ENCODE assay signal across 8 cellular contexts in the genomic region with DNA sequence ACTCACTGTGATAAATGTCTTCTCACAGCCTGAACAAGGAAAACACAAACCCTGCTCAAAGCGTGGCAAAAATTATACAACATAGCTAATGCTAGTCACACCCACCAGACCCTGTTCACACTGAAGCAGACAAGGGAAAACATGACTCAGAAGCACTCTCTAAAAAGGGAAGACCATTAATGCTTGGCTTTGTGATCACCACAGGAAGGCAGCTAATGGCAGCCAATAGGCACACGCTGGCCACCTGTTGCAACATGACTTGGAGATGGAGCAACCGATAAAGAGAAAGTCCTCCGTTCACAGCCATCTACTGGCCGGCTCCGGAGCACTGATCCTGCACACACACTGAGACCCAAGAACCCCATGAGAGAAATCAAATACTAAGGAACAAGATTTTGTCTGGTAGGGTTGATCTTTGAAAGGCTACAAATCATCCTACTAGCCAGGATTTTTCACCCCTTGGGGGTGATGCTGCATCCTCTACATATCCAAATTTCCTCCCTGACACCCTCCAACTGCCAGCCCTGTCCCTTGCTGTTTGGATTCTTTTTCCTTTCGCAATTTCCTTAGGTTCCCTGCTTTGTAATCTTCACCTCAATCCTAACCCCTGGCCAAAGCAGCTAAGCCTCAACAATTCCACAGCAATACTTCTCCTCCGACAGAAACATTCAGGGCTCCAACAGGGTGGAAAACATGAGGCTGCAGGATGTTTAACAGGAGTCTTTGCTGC. TPM values are rescaled to one million over a fixed set of nuclear protein-coding genes. Genes with fewer than 3 reads are reported as not detected.
DNase-seq lines count a peak whose midpoint lies in the region; ATAC-seq, FAIRE-seq and TF ChIP-seq lines count a peak whose summit lies in the region.

No MANE protein-coding gene starts in this region.

- POLR2A ChIA-PET in IMR-90 (lab: Charles Lee; ENCODE audit: unreplicated experiment) (interaction anchor here (1.3 kb wide), 1 partner anchor 10 kb away, joined by 5 read pairs; no protein-coding TSS in a partner anchor), H1 (lab: Charles Lee; ENCODE audit: partially characterized antibody) (interaction anchor here (1.0 to 3.4 kb wide), 9 partner anchors 10 to 55 kb away, joined by 3 to 20 read pairs (median 4); no protein-coding TSS in a partner anchor)

- no peak for TF ChIP-seq POLR2A in IMR-90 (IDR thresholded peaks at IDR 0.05; ENCODE audit: low read depth, low read length)
- no peak for TF ChIP-seq POLR2A in H1 (IDR thresholded peaks at IDR 0.05; ENCODE audit: control extremely low read depth in 1 of 2, low read depth in 2 of 2, low read length in 2 of 2)

- no peak overlapping the region for H2BK5ac ChIP-seq in IMR-90 (ENCODE audit: low read depth, low read length, poor library complexity, severe bottlenecking)
- H2BK5ac ChIP-seq in H1 (ENCODE audit: low read depth, low read length): no peak overlapping the region

- H3K4me2 ChIP-seq in IMR-90 (ENCODE audit: low read depth, low read length) (peak overlapping the region; percentile 57), H1 (ENCODE audit: insufficient read depth in 1 of 2, low read depth in 2 of 2, low read length in 2 of 2) (peak overlapping the region; percentile 39 to 92; a peak in 2 of 4 replicates)

- TF ChIP-seq CTCF in IMR-90 (conservative IDR thresholded peaks at IDR 0.05; ENCODE audit: low read depth, low read length) (no peak), RWPE2 (IDR thresholded peaks at IDR 0.05; ENCODE audit: poor library complexity, severe bottlenecking) (peak; percentile 33), H1 (IDR thresholded peaks at IDR 0.05; ENCODE audit: control extremely low read depth in 1 of 3, insufficient read depth in 1 of 3, low read depth in 1 of 3, low read length in 3 of 3) (no peak), thoracic aorta (IDR thresholded peaks at IDR 0.05) (no peak)

- H2BK15ac ChIP-seq in IMR-90 (ENCODE audit: low read depth, low read length) (no peak overlapping the region), H1 (ENCODE audit: low read length) (no peak overlapping the region)

- in situ Hi-C loops in IMR-90 (cut with MboI; ENCODE audit: low sequenced_read_pairs): no loop called here

- DNase-seq in COLO829 (ENCODE audit: low spot score) (peak; percentile 77), IMR-90 (peak; percentile 68), RWPE2 (ENCODE audit: low spot score) (peak; percentile 81), H1 (ENCODE audit: low read depth in 1 of 2, low spot score in 2 of 2) (no peak), memory B cell (ENCODE audit: low spot score in 2 of 2) (no peak), thoracic aorta (ENCODE audit: low spot score) (peak; percentile 68), DMS53 treated with DMSO at 0.1 percent for 48 hours (lab: John Stamatoyannopoulos, UW; ENCODE audit: unreplicated experiment) (no peak)

- peaks cover 23% of the 10 kb centered on the region for H3K36me3 Mint-ChIP-seq in memory B cell

- no peak overlapping the region for H2BK12ac ChIP-seq in H1 (ENCODE audit: low read depth, low read length)

- peaks cover 26% of the 10 kb centered on the region for H3K9me1 ChIP-seq in IMR-90 (ENCODE audit: insufficient read depth, low read length)

- H4K5ac ChIP-seq in IMR-90 (ENCODE audit: low read depth, low read length) (no peak overlapping the region), H1 (ENCODE audit: insufficient read length, low read depth, low read length) (no peak overlapping the region)

- H4K91ac ChIP-seq in IMR-90 (ENCODE audit: insufficient read depth, low read depth, low read length) (no peak overlapping the region), H1 (replicated peaks; ENCODE audit: insufficient read length, low read length) (no peak overlapping the region)

- TF ChIP-seq RAD21 in IMR-90 (IDR thresholded peaks at IDR 0.05; ENCODE audit: low read length): no peak
- TF ChIP-seq RAD21 in H1 (IDR thresholded peaks at IDR 0.05 in 1 of 2, conservative IDR thresholded peaks at IDR 0.05 in 1 of 2; ENCODE audit: low read depth in 2 of 2, low read length in 2 of 2): no peak

- H3K23ac ChIP-seq in IMR-90 (ENCODE audit: low read depth, low read length) (peak overlapping the region; percentile 40; the same call in 1 of the 2 replicates), H1 (ENCODE audit: insufficient read length) (no peak overlapping the region)

- H3K36me3 ChIP-seq in IMR-90 (ENCODE audit: control insufficient read depth, insufficient read depth, low read length) (peaks cover 38% of the 10 kb centered on the region), RWPE2 (ENCODE audit: low read depth) (peaks cover 55% of the 10 kb centered on the region), H1 (ENCODE audit: control insufficient read depth in 2 of 4, insufficient read depth in 4 of 4, low read length in 3 of 4) (peaks cover 16 to 44% (median 26%) of the 10 kb centered on the region in 4 experiments; a peak in 7 of 8 replicates), thoracic aorta (peaks cover 33% of the 10 kb centered on the region)

- H4K8ac ChIP-seq in IMR-90 (ENCODE audit: low read depth in 2 of 2, low read length in 2 of 2): no peak overlapping the region
- no peak overlapping the region; the same call in 1 of the 2 replicates for H4K8ac ChIP-seq in H1 (ENCODE audit: extremely low read depth, insufficient read depth, low read length)

- no peak overlapping the region for H2BK120ac ChIP-seq in IMR-90 (ENCODE audit: low read depth, low read length)
- H2BK120ac ChIP-seq in H1 (replicated peaks; ENCODE audit: low read depth, low read length): no peak overlapping the region

- H3K79me1 ChIP-seq in IMR-90 (ENCODE audit: low read depth in 1 of 2, low read length in 2 of 2) (peaks cover 49 to 73% of the 10 kb centered on the region in 2 experiments), H1 (ENCODE audit: low read depth, low read length) (peaks cover 14% of the 10 kb centered on the region)

- H3K27ac Mint-ChIP-seq in memory B cell: peak overlapping the region; percentile 70

- no peaks in the 10 kb centered on the region for H3K9me3 Mint-ChIP-seq in memory B cell

- H3K18ac ChIP-seq in IMR-90 (ENCODE audit: low read depth, low read length) (no peak overlapping the region), H1 (ENCODE audit: extremely low read depth, low read length) (no peak overlapping the region)

- FAIRE-seq in H1 (lab: Jason Lieb, UNC): no peak

- H3K9ac ChIP-seq in IMR-90 (ENCODE audit: low read depth, low read length) (no peak overlapping the region), H1 (replicated peaks in 1 of 4; ENCODE audit: extremely low read depth in 1 of 4, low read depth in 3 of 4, low read length in 3 of 4) (no peak overlapping the region)

- CTCF ChIA-PET in IMR-90 (lab: Yijun Ruan, JAX) (interaction anchor here (0.7 kb wide), 1 partner anchor 16 kb away, joined by 4 read pairs; no protein-coding TSS in a partner anchor), H1 (lab: Charles Lee; ENCODE audit: partially characterized antibody) (interaction anchor here (0.7 to 1.5 kb wide), 8 partner anchors 10 to 603 kb away, joined by 3 to 6 read pairs (median 3); no protein-coding TSS in a partner anchor)

- H3K9me3 ChIP-seq in IMR-90 (ENCODE audit: control insufficient read depth, insufficient read depth, low read length) (no peaks in the 10 kb centered on the region), RWPE2 (ENCODE audit: severe bottlenecking) (no peaks in the 10 kb centered on the region), H1 (ENCODE audit: insufficient read depth in 2 of 2, low read depth in 1 of 2, low read length in 1 of 2) (no peaks in the 10 kb centered on the region), thoracic aorta (no peaks in the 10 kb centered on the region)

- WGBS in IMR-90 (ENCODE audit: extremely low coverage in 2 of 2, insufficient read length in 1 of 2), 2 experiments: 80% methylated on average over 1 of the region's 8 CpGs; no CpG with 5 or more reads in 1 of the 2 experiments
- WGBS in H1 (ENCODE audit: extremely low coverage in 1 of 2, insufficient coverage in 1 of 2, insufficient read length in 1 of 2, insufficient replicate concordance in 2 of 2, low coverage in 1 of 2, low lambda C conversion rate in 2 of 2, missing lambda C conversion rate in 1 of 2), 2 experiments: 77% methylated on average over 8 of the region's 8 CpGs; no CpG with 5 or more reads in 1 of the 2 experiments

- dilution Hi-C loops in IMR-90 (cut with HindIII; ENCODE audit: low sequenced_read_pairs, unreplicated experiment): no loop called here

- ATAC-seq in IMR-90 (ENCODE audit: low read depth) (no peak), RWPE2 (ENCODE audit: low read depth) (peak; percentile 77), memory B cell (ENCODE audit: low read depth) (no peak), thoracic aorta (ENCODE audit: insufficient number of reproducible peaks, low FRiP score, low read depth) (peak; percentile 83), HG03442 (IDR thresholded peaks at IDR 0.05; ENCODE audit: unreplicated experiment) (no peak)

- no peak overlapping the region for H3K27ac ChIP-seq in IMR-90 (ENCODE audit: insufficient read depth, low read length)
- peak overlapping the region; percentile 64 for H3K27ac ChIP-seq in RWPE2 (ENCODE audit: poor library complexity, severe bottlenecking)
- H3K27ac ChIP-seq in H1 (ENCODE audit: low read depth, low read length): no peak overlapping the region
- peak overlapping the region; percentile 26 to 54 for H3K27ac ChIP-seq in thoracic aorta

- peaks cover 51% of the 10 kb centered on the region for H4K20me1 ChIP-seq in IMR-90 (ENCODE audit: insufficient read depth, low read length)
- H4K20me1 ChIP-seq in H1 (replicated peaks in 1 of 2; ENCODE audit: control insufficient read depth in 1 of 2, insufficient read depth in 2 of 2, low read length in 2 of 2): peaks cover 19 to 23% of the 10 kb centered on the region in 2 experiments

- H2AK9ac ChIP-seq in IMR-90 (replicated peaks; ENCODE audit: low read depth, low read length, poor library complexity): no peak overlapping the region

- peaks cover 16% of the 10 kb centered on the region for H3K4me1 ChIP-seq in IMR-90 (ENCODE audit: control insufficient read depth, insufficient read depth, low read length)
- peaks cover 17% of the 10 kb centered on the region for H3K4me1 ChIP-seq in RWPE2 (ENCODE audit: insufficient read depth, poor library complexity, severe bottlenecking)
- H3K4me1 ChIP-seq in H1 (replicated peaks in 1 of 4; ENCODE audit: control insufficient read depth in 3 of 4, insufficient read depth in 4 of 4, low read length in 3 of 4): peaks cover 9 to 22% (median 14%) of the 10 kb centered on the region in 4 experiments; a peak in 6 of 7 replicates
- H3K4me1 ChIP-seq in thoracic aorta (ENCODE audit: control insufficient read depth in 1 of 2, low read depth in 2 of 2): peaks cover 35 to 42% of the 10 kb centered on the region in 2 donors

- no TSS peak for BruUV-seq in IMR-90 (replicated peaks; lab: Mats Ljungman, UMichigan)

- peaks cover 39% of the 10 kb centered on the region for H3K4me1 Mint-ChIP-seq in memory B cell

- no peaks in the 10 kb centered on the region for H3K27me3 Mint-ChIP-seq in memory B cell

- intact Hi-C loops in IMR-90 (cut with micrococcal nuclease): loop anchor here (10.0 kb wide), 1 partner anchor 338 kb away; no protein-coding TSS in a partner anchor

- H3K4ac ChIP-seq in IMR-90 (ENCODE audit: low read depth, low read length): no peak overlapping the region
- no peak overlapping the region for H3K4ac ChIP-seq in H1 (replicated peaks; ENCODE audit: insufficient read length, low read depth, low read length)

- no peak for TF ChIP-seq EP300 in H1 (IDR thresholded peaks at IDR 0.05; ENCODE audit: borderline replicate concordance in 1 of 2, low read depth in 2 of 2, low read length in 2 of 2)

- peaks cover 0 to 52% of the 10 kb centered on the region in 2 experiments; a peak in 2 of 4 replicates for H3K79me2 ChIP-seq in H1 (ENCODE audit: control insufficient read depth in 1 of 2, insufficient read depth in 2 of 2, low read length in 2 of 2)

- H3K4me3 Mint-ChIP-seq in memory B cell: peak overlapping the region; percentile 70

- peaks cover 15% of the 10 kb centered on the region for H3K23me2 ChIP-seq in H1 (ENCODE audit: low read depth, low read length)

- no peak overlapping the region for H2AFZ ChIP-seq in IMR-90 (replicated peaks; ENCODE audit: low read length, poor library complexity)
- no peak overlapping the region for H2AFZ ChIP-seq in H1 (ENCODE audit: low read length)

- H3K4me3 ChIP-seq in IMR-90 (ENCODE audit: insufficient read depth, low read depth, low read length) (no peak overlapping the region), RWPE2 (ENCODE audit: severe bottlenecking) (peak overlapping the region; percentile 4), H1 (ENCODE audit: extremely low read depth in 1 of 4, insufficient read depth in 2 of 4, low read depth in 3 of 4, low read length in 4 of 4) (peak overlapping the region in 1 of 4 experiments; percentile 13; a peak in 1 of 8 replicates), thoracic aorta (peak overlapping the region; percentile 87)

- H2AK5ac ChIP-seq in IMR-90 (ENCODE audit: low read depth, low read length) (no peak overlapping the region), H1 (ENCODE audit: low read depth, low read length) (no peak overlapping the region)

- no peak overlapping the region for H2BK20ac ChIP-seq in IMR-90 (ENCODE audit: low read depth, low read length)
- H2BK20ac ChIP-seq in H1 (ENCODE audit: low read length): no peak overlapping the region

- H3K27me3 ChIP-seq in IMR-90 (ENCODE audit: control insufficient read depth, insufficient read depth, low read length): no peaks in the 10 kb centered on the region
- H3K27me3 ChIP-seq in RWPE2 (ENCODE audit: insufficient read depth, poor library complexity, severe bottlenecking): no peaks in the 10 kb centered on the region
- no peaks in the 10 kb centered on the region for H3K27me3 ChIP-seq in H1 (replicated peaks in 1 of 4; ENCODE audit: control insufficient read depth in 3 of 4, extremely low read depth in 1 of 4, insufficient read depth in 3 of 4, low read length in 3 of 4)
- H3K27me3 ChIP-seq in thoracic aorta (replicated peaks; ENCODE audit: insufficient read depth): no peaks in the 10 kb centered on the region

- no peak overlapping the region for H3K14ac ChIP-seq in IMR-90 (replicated peaks; ENCODE audit: low read depth, low read length)
- H3K14ac ChIP-seq in H1 (ENCODE audit: insufficient read length): no peak overlapping the region

- no peak overlapping the region for H3K56ac ChIP-seq in IMR-90 (ENCODE audit: extremely low read depth, insufficient read depth, low read length)
- H3K56ac ChIP-seq in H1 (replicated peaks; ENCODE audit: insufficient read length, low read depth, low read length): no peak overlapping the region

RNA-seq across cellular contexts. Expression of a gene that starts 3.2 kb away (rescaled TPM):
- 13.1 and 14.3 TPM in 2 replicates for total RNA-seq in IMR-90 (2012; rRNA removed)
- 11.5 and 12.2 TPM in 2 replicates for polyA plus RNA-seq in IMR-90 (2012; rRNA removed)
- polyA plus RNA-seq in IMR-90 (2012; cell fraction: cytosol; rRNA removed): 7.3 and 7.8 TPM in 2 replicates
- 24.3 and 25.6 TPM in 2 replicates for polyA plus RNA-seq in IMR-90 (2012; cell fraction: nucleus; rRNA removed; ENCODE audit: low replicate concordance)
- total RNA-seq in H1 (2021; fragmentation: NEBNext Ultra II Directional; extraction: Animal tissue kit (Norgen Biotek cat#: 25700)): 23.0 and 24.3 TPM in 2 replicates
- 12.7 and 19.1 TPM in 2 replicates for polyA plus RNA-seq in H1 (2011; rRNA removed)
- polyA plus RNA-seq in H1 (2011; cell fraction: cytosol; rRNA removed): 14.3 TPM
- polyA plus RNA-seq in H1 (2011; cell fraction: nucleus; rRNA removed): 44.2 TPM
- polyA plus RNA-seq in H1 (2012, experiment 1 of 2): 11.1 to 14.1 TPM (median 13.0 TPM) in 4 replicates
- polyA plus RNA-seq in H1 (2012, experiment 2 of 2): 6.2 TPM
- polyA plus RNA-seq in H1 (2013, experiment 1 of 2): 10.8 TPM
- polyA plus RNA-seq in H1 (2013, experiment 2 of 2): 8.9 TPM
- polyA minus RNA-seq in H1 (2011; rRNA and poly(A)+ RNA removed): 34.3 and 34.8 TPM in 2 replicates
- polyA minus RNA-seq in H1 (2011; cell fraction: cytosol; rRNA and poly(A)+ RNA removed): 19.7 TPM
- polyA minus RNA-seq in H1 (2011; cell fraction: nucleus; rRNA and poly(A)+ RNA removed): 50.7 TPM
- 10 to 100 TPM; 53.5 to 55.0 TPM for total RNA-seq in thoracic aorta

RNA-seq across cellular contexts. Expression of a gene that starts 45.1 kb away (rescaled TPM):
- total RNA-seq in IMR-90 (2012; rRNA removed) (not detected in 2 replicates), thoracic aorta (not detected)
- polyA plus RNA-seq in IMR-90 (2012; rRNA removed) (not detected in 2 replicates), H1 (2011; rRNA removed) (0.03 and 0.09 TPM in 2 replicates)
- polyA plus RNA-seq in IMR-90 (2012; cell fraction: cytosol; rRNA removed): not detected in 2 replicates
- polyA plus RNA-seq in IMR-90 (2012; cell fraction: nucleus; rRNA removed; ENCODE audit: low replicate concordance): not detected in 2 replicates
- not detected in 2 replicates for total RNA-seq in H1 (2021; fragmentation: NEBNext Ultra II Directional; extraction: Animal tissue kit (Norgen Biotek cat#: 25700))
- polyA plus RNA-seq in H1 (2011; cell fraction: cytosol; rRNA removed): 0.05 TPM
- 0.10 TPM for polyA plus RNA-seq in H1 (2011; cell fraction: nucleus; rRNA removed)
- 0.05 TPM in 2 of 4 replicates, not detected in the others for polyA plus RNA-seq in H1 (2012, experiment 1 of 2)
- polyA plus RNA-seq in H1 (2012, experiment 2 of 2): not detected
- not detected for polyA plus RNA-seq in H1 (2013, experiment 1 of 2)
- 0.04 TPM for polyA plus RNA-seq in H1 (2013, experiment 2 of 2)
- 0.05 TPM in 1 of 2 replicates, not detected in the other for polyA minus RNA-seq in H1 (2011; rRNA and poly(A)+ RNA removed)
- polyA minus RNA-seq in H1 (2011; cell fraction: cytosol; rRNA and poly(A)+ RNA removed): not detected
- not detected for polyA minus RNA-seq in H1 (2011; cell fraction: nucleus; rRNA and poly(A)+ RNA removed)

RNA-seq across cellular contexts. Expression of a gene that starts 51.5 kb away (rescaled TPM):
- total RNA-seq in IMR-90 (2012; rRNA removed): not detected in 2 replicates
- polyA plus RNA-seq in IMR-90 (2012; rRNA removed): not detected in 2 replicates
- polyA plus RNA-seq in IMR-90 (2012; cell fraction: cytosol; rRNA removed): 0.02 TPM in 1 of 2 replicates, not detected in the other
- polyA plus RNA-seq in IMR-90 (2012; cell fraction: nucleus; rRNA removed; ENCODE audit: low replicate concordance): not detected in 2 replicates
- 5.4 and 5.9 TPM in 2 replicates for total RNA-seq in H1 (2021; fragmentation: NEBNext Ultra II Directional; extraction: Animal tissue kit (Norgen Biotek cat#: 25700))
- 11.7 and 15.6 TPM in 2 replicates for polyA plus RNA-seq in H1 (2011; rRNA removed)
- 7.5 TPM for polyA plus RNA-seq in H1 (2011; cell fraction: cytosol; rRNA removed)
- polyA plus RNA-seq in H1 (2011; cell fraction: nucleus; rRNA removed): 7.6 TPM
- 2.1 to 6.2 TPM (median 5.1 TPM) in 4 replicates for polyA plus RNA-seq in H1 (2012, experiment 1 of 2)
- polyA plus RNA-seq in H1 (2012, experiment 2 of 2): 5.3 TPM
- polyA plus RNA-seq in H1 (2013, experiment 1 of 2): 9.0 TPM
- 9.3 TPM for polyA plus RNA-seq in H1 (2013, experiment 2 of 2)
- 0.22 and 0.57 TPM in 2 replicates for polyA minus RNA-seq in H1 (2011; rRNA and poly(A)+ RNA removed)
- polyA minus RNA-seq in H1 (2011; cell fraction: cytosol; rRNA and poly(A)+ RNA removed): 4.1 TPM
- 2.8 TPM for polyA minus RNA-seq in H1 (2011; cell fraction: nucleus; rRNA and poly(A)+ RNA removed)
- not detected for total RNA-seq in thoracic aorta

Comparison
In these comparisons a context has a peak if more than half of its experiments do, and no peak if none do; other contexts are left out.
1. DNase-seq: peak in COLO829 (single experiment), IMR-90 (single experiment), RWPE2 (single experiment) and thoracic aorta (single experiment); none in H1 (0 of 2), memory B cell (0 of 2) and DMS53 treated with DMSO at 0.1 percent for 48 hours (single experiment).
2. ATAC-seq: peak in RWPE2 (single experiment) and thoracic aorta (single experiment); none in IMR-90 (single experiment), memory B cell (single experiment) and HG03442 (single experiment).
3. H3K27ac ChIP-seq: peak in RWPE2 (single experiment) and thoracic aorta (2 of 2); none in IMR-90 (single experiment) and H1 (single experiment).